In the genomic region with DNA sequence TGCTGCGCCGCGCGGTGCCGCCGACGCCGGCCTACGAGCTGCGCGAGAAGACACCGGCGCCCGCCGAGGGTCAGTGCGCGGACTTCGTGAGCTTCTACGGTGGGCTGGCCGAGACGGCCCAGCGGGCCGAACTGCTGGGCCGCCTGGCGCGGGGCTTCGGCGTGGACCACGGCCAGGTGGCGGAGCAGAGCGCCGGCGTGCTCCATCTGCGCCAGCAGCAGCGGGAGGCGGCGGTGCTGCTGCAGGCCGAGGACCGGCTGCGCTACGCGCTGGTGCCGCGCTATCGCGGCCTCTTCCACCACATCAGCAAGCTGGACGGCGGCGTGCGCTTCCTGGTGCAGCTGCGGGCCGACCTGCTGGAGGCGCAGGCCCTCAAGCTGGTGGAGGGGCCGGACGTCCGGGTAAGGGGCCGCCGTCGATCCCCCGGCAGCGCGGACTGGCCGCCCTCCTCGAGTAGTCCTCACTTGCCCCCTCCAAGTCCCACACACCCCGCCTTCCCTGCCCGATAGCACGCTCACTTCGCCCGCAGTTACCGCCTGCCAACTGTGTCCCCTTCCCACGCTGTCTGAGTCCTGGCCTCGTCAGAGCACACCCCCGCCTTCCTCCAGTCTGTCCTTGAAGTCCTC, we compare ENCODE assay signal across 8 cellular contexts. TPM values are rescaled to one million over a fixed set of nuclear protein-coding genes. Genes with fewer than 3 reads are reported as not detected.
DNase-seq lines count a peak whose midpoint lies in the region; ATAC-seq and TF ChIP-seq lines count a peak whose summit lies in the region.

No MANE protein-coding gene starts in this region.

- no peaks in the 10 kb centered on the region for H3K27me3 ChIP-seq in CD8-positive, alpha-beta T cell (ENCODE audit: insufficient read depth, low read length)
- no peaks in the 10 kb centered on the region for H3K27me3 ChIP-seq in brain microvascular endothelial cell (replicated peaks)

- peaks cover 8% of the 10 kb centered on the region for H3K36me3 Mint-ChIP-seq in CD8-positive, alpha-beta T cell
- H3K36me3 Mint-ChIP-seq in immature natural killer cell: no peaks in the 10 kb centered on the region

- H3K4me3 ChIP-seq in CD8-positive, alpha-beta T cell (ENCODE audit: low read depth, low read length): peak overlapping the region; percentile 60
- H3K4me3 ChIP-seq in brain microvascular endothelial cell (ENCODE audit: low read depth, low read length): peak overlapping the region; percentile 58

- TF ChIP-seq CTCF in CD8-positive, alpha-beta T cell (IDR thresholded peaks at IDR 0.05): no peak
- TF ChIP-seq CTCF in brain microvascular endothelial cell (IDR thresholded peaks at IDR 0.05; ENCODE audit: low read depth, low read length, missing control alignments): no peak

- H3K27me3 Mint-ChIP-seq in CD8-positive, alpha-beta T cell (ENCODE audit: low read depth): peaks cover 8% of the 10 kb centered on the region
- H3K27me3 Mint-ChIP-seq in immature natural killer cell (ENCODE audit: low read depth in 3 of 3): peaks cover 0 to 6% (median 2%) of the 10 kb centered on the region in 3 donors

- no peaks in the 10 kb centered on the region for H3K9me3 Mint-ChIP-seq in CD8-positive, alpha-beta T cell
- H3K9me3 Mint-ChIP-seq in immature natural killer cell: no peaks in the 10 kb centered on the region

- no peaks in the 10 kb centered on the region for H3K36me3 ChIP-seq in CD8-positive, alpha-beta T cell (ENCODE audit: insufficient read depth, low read length)
- no peaks in the 10 kb centered on the region for H3K36me3 ChIP-seq in brain microvascular endothelial cell (replicated peaks)

- POLR2A ChIA-PET in CD8-positive, alpha-beta T cell (lab: Charles Lee): interaction anchor here (0.6 to 0.9 kb wide), 2 partner anchors 92 to 569 kb away, joined by 3 to 5 read pairs; partner anchors contain the start of gene HSBP1

- in situ Hi-C loops in brain microvascular endothelial cell (cut with HindIII; ENCODE audit: low pct_ligation_motif_present, low sequenced_read_pairs): no loop called here

- intact Hi-C loops in CD8-positive, alpha-beta T cell (cut with DNase I, micrococcal nuclease): loop anchor here (1.0 kb wide), 3 partner anchors 92 to 288 kb away; partner anchors contain the start of genes HSBP1 (in 1 of the 2) and TAF1C (in 1 of the 2)

- H3K9me3 ChIP-seq in CD8-positive, alpha-beta T cell (ENCODE audit: low read length): no peaks in the 10 kb centered on the region

- H3K4me1 ChIP-seq in CD8-positive, alpha-beta T cell (ENCODE audit: insufficient read depth, low read length): peaks cover 25% of the 10 kb centered on the region

- DNase-seq in CD8-positive, alpha-beta T cell: peak in 5 of 7 experiments; percentile 6 to 58 (median 29)
- DNase-seq in T-helper 2 cell (peak; percentile 13 to 67 (median 17)), brain microvascular endothelial cell (peak; percentile 41), immature natural killer cell (peak; percentile 62 to 66 (median 62)), NCI-H1436 treated with DMSO at 0.1 percent for 48 hours (lab: John Stamatoyannopoulos, UW) (no peak)
- peak in 2 of 3 donors; percentile 14 to 20 for DNase-seq in stimulated activated CD4-positive, alpha-beta T cell treated with anti-CD3 and anti-CD28 coated beads, Interleukin-12 subunit alpha, Interleukin-12 subunit beta, amount 100 ng/mL, for 48 hours (ENCODE audit: low read depth in 2 of 3, low spot score in 1 of 3)

- peaks cover 36% of the 10 kb centered on the region for H3K4me1 Mint-ChIP-seq in CD8-positive, alpha-beta T cell (ENCODE audit: low read depth)
- H3K4me1 Mint-ChIP-seq in immature natural killer cell: peaks cover 41 to 56% of the 10 kb centered on the region in 2 donors

- peak overlapping the region; percentile 46 for H3K27ac ChIP-seq in CD8-positive, alpha-beta T cell (ENCODE audit: low read depth, low read length)
- peak overlapping the region; percentile 38 for H3K27ac ChIP-seq in brain microvascular endothelial cell

- CTCF ChIA-PET in CD8-positive, alpha-beta T cell (lab: Charles Lee): interaction anchor here (0.7 kb wide), 1 partner anchor 75 kb away, joined by 3 read pairs; no protein-coding TSS in a partner anchor

- H3K4me3 Mint-ChIP-seq in CD8-positive, alpha-beta T cell: peak overlapping the region; percentile 96
- peak overlapping the region; percentile 93 to 99 (median 97) for H3K4me3 Mint-ChIP-seq in immature natural killer cell

- peak; percentile 45 for ATAC-seq in CD8-positive, alpha-beta T cell
- ATAC-seq in GM19395 (IDR thresholded peaks at IDR 0.05; ENCODE audit: unreplicated experiment): peak; percentile 60
- peak; percentile 55 for ATAC-seq in HG03460 (IDR thresholded peaks at IDR 0.05; ENCODE audit: unreplicated experiment)

- peak overlapping the region; percentile 90 for H3K27ac Mint-ChIP-seq in CD8-positive, alpha-beta T cell
- H3K27ac Mint-ChIP-seq in immature natural killer cell: peak overlapping the region; percentile 92 to 98 (median 95)

RNA-seq across cellular contexts. Expression of gene MLYCD, which starts 0.5 kb away (rescaled TPM):
- 1 to 10 TPM; 2.9 to 4.0 TPM for total RNA-seq in CD8-positive, alpha-beta T cell
- 1 to 10 TPM in 2 of 3 donors, under 1 TPM in 1; 0.64 to 4.5 (median 1.1) TPM for polyA plus RNA-seq in immature natural killer cell

RNA-seq across cellular contexts. Expression of gene OSGIN1, which starts 53.7 kb away (rescaled TPM):
- total RNA-seq in CD8-positive, alpha-beta T cell: 1 to 10 TPM in 1 of 2 experiments, under 1 TPM in 1; 0.84 to 1.0 TPM
- under 1 TPM in 2 of 3 donors, not detected in 1; 0.11 to 0.59 TPM for polyA plus RNA-seq in immature natural killer cell
